In genomic region chr14:24368562-24369252, GRCh38 we compare ENCODE assay signal across 8 cellular contexts. TPM values are rescaled to one million over a fixed set of nuclear protein-coding genes. Genes with fewer than 3 reads are reported as not detected.
DNase-seq lines count a peak whose midpoint lies in the region; ATAC-seq and TF ChIP-seq lines count a peak whose summit lies in the region.

No MANE protein-coding gene starts in this region.

- peak overlapping the region; percentile 95 for H3K4me3 ChIP-seq in A673 (ENCODE audit: low read depth, low read length, poor library complexity, severe bottlenecking)
- peak overlapping the region; percentile 44 to 62 for H3K4me3 ChIP-seq in testis

- peak overlapping the region; percentile 88 for H3K27ac ChIP-seq in A673 (ENCODE audit: low read depth, low read length, poor library complexity, severe bottlenecking)
- H3K27ac ChIP-seq in testis, result peak overlapping the region; percentile 80 to 85

- no TSS peak for BruUV-seq in A673 (replicated peaks; lab: Mats Ljungman, UMichigan)

- H3K36me3 ChIP-seq in A673 (ENCODE audit: insufficient read depth, low read length, poor library complexity, severe bottlenecking) (peaks cover 13% of the 10 kb centered on the region), testis (ENCODE audit: low read depth, missing control alignments) (no peaks in the 10 kb centered on the region)

- H3K4me1 ChIP-seq in A673 (ENCODE audit: insufficient read depth, low read length, poor library complexity, severe bottlenecking), result peaks cover 12% of the 10 kb centered on the region
- peaks cover 16% of the 10 kb centered on the region for H3K4me1 ChIP-seq in testis

- no peaks in the 10 kb centered on the region for H3K27me3 ChIP-seq in A673 (replicated peaks; ENCODE audit: insufficient read depth, low read depth, low read length, poor library complexity)
- H3K27me3 ChIP-seq in testis, result no peaks in the 10 kb centered on the region

- WGBS in testis, 2 donors, result 22% methylated on average over 32 of the region's 52 CpGs; no CpG with 5 or more reads in 1 of the 2 donors

- no peak for ATAC-seq in GM19035 (IDR thresholded peaks at IDR 0.05; ENCODE audit: unreplicated experiment)

- H3K9me3 ChIP-seq in A673 (ENCODE audit: low read depth, low read length, poor library complexity, severe bottlenecking) (no peaks in the 10 kb centered on the region), testis (no peaks in the 10 kb centered on the region)

- intact Hi-C loops in A673 (cut with micrococcal nuclease; ENCODE audit: unreplicated experiment), result loop anchor here (5.0 kb wide), 1 partner anchor 44 kb away; no protein-coding TSS in a partner anchor
- intact Hi-C loops in testis (cut with DNase I; ENCODE audit: low total_unique reads), result loop anchor here (5.0 kb wide), 1 partner anchor 64 kb away; no protein-coding TSS in a partner anchor

- POLR2A ChIA-PET in A673 (lab: Charles Lee; ENCODE audit: low non-redundant PET), result no interaction called here

- TF ChIP-seq CTCF in A673 (conservative IDR thresholded peaks at IDR 0.05; ENCODE audit: low read depth, low read length), result no peak
- TF ChIP-seq CTCF in GM13976 (IDR thresholded peaks at IDR 0.05; ENCODE audit: borderline replicate concordance, control extremely low read depth, extremely low read depth, insufficient read depth, missing control alignments), result peak; percentile 16
- no peak for TF ChIP-seq CTCF in testis (IDR thresholded peaks at IDR 0.05)

- in situ Hi-C loops in GM13976 (cut with MboI; ENCODE audit: low sequenced_read_pairs, unreplicated experiment), result loop anchor here (10.0 kb wide), 1 partner anchor 66 kb away; no protein-coding TSS in a partner anchor

- CTCF ChIA-PET in A673 (lab: Charles Lee), result no interaction called here

- DNase-seq in A673 (ENCODE audit: low spot score) (peak; percentile 69), GM13976 (ENCODE audit: low spot score) (peak; percentile 84), SHP77 treated with DMSO at 0.1 percent for 48 hours (lab: John Stamatoyannopoulos, UW) (peak; percentile 32), dermis blood vessel endothelial cell (peak; percentile 55), lung microvascular endothelial cell (ENCODE audit: low read depth in 2 of 2) (peak; percentile 16 to 21), testis (peak; percentile 39), NCI-H1048 (lab: John Stamatoyannopoulos, UW) (no peak)

- TF ChIP-seq POLR2A in testis (IDR thresholded peaks at IDR 0.05), result no peak

RNA-seq across cellular contexts. Expression of gene NFATC4, which starts 0.7 kb away (rescaled TPM):
- total RNA-seq in A673 (2021) (38.1 and 69.0 TPM in 2 replicates), dermis blood vessel endothelial cell (8.8 and 11.1 TPM in 2 replicates), lung microvascular endothelial cell (0.60 and 0.87 TPM in 2 replicates), testis (10 to 100 TPM; 40.9 to 53.5 TPM)
- 83.6 TPM for polyA plus RNA-seq in testis (ENCODE audit: insufficient read depth, low read depth, low replicate concordance)

RNA-seq across cellular contexts. Expression of gene RIPK3, which starts 28.9 kb away (rescaled TPM):
- not detected in 2 replicates for total RNA-seq in A673 (2021)
- total RNA-seq in dermis blood vessel endothelial cell, result 4.7 and 5.8 TPM in 2 replicates
- total RNA-seq in lung microvascular endothelial cell, result 0.60 and 0.65 TPM in 2 replicates
- 10 to 100 TPM in 1 of 2 donors, 1 to 10 TPM in 1; 3.2 to 11.3 TPM for total RNA-seq in testis
- 2.8 TPM for polyA plus RNA-seq in testis (ENCODE audit: insufficient read depth, low read depth, low replicate concordance)

RNA-seq across cellular contexts. Expression of gene NYNRIN, which starts 30.1 kb away (rescaled TPM):
- total RNA-seq in A673 (2021), result 8.6 and 17.3 TPM in 2 replicates
- total RNA-seq in dermis blood vessel endothelial cell, result 12.6 and 17.0 TPM in 2 replicates
- total RNA-seq in lung microvascular endothelial cell, result 1.4 and 4.1 TPM in 2 replicates
- total RNA-seq in testis, result 10 to 100 TPM; 21.8 TPM
- 22.0 TPM for polyA plus RNA-seq in testis (ENCODE audit: insufficient read depth, low read depth, low replicate concordance)

RNA-seq across cellular contexts. Expression of gene ADCY4, which starts 33.8 kb away (rescaled TPM):
- total RNA-seq in A673 (2021) (0.84 and 1.5 TPM in 2 replicates), dermis blood vessel endothelial cell (68.4 and 138 TPM in 2 replicates), lung microvascular endothelial cell (34.9 and 60.1 TPM in 2 replicates), testis (10 to 100 TPM; 13.9 to 23.1 TPM)
- 10.0 TPM for polyA plus RNA-seq in testis (ENCODE audit: insufficient read depth, low read depth, low replicate concordance)

RNA-seq across cellular contexts. Expression of gene LTB4R, which starts 57.4 kb away (rescaled TPM):
- total RNA-seq in A673 (2021), result 6.6 and 8.9 TPM in 2 replicates
- 3.5 and 3.6 TPM in 2 replicates for total RNA-seq in dermis blood vessel endothelial cell
- total RNA-seq in lung microvascular endothelial cell, result 2.0 and 2.2 TPM in 2 replicates
- total RNA-seq in testis, result 10 to 100 TPM; 10.3 to 10.9 TPM
- 5.5 TPM for polyA plus RNA-seq in testis (ENCODE audit: insufficient read depth, low read depth, low replicate concordance)
